ENCODE assay signal across 8 cellular contexts in the genomic region with DNA sequence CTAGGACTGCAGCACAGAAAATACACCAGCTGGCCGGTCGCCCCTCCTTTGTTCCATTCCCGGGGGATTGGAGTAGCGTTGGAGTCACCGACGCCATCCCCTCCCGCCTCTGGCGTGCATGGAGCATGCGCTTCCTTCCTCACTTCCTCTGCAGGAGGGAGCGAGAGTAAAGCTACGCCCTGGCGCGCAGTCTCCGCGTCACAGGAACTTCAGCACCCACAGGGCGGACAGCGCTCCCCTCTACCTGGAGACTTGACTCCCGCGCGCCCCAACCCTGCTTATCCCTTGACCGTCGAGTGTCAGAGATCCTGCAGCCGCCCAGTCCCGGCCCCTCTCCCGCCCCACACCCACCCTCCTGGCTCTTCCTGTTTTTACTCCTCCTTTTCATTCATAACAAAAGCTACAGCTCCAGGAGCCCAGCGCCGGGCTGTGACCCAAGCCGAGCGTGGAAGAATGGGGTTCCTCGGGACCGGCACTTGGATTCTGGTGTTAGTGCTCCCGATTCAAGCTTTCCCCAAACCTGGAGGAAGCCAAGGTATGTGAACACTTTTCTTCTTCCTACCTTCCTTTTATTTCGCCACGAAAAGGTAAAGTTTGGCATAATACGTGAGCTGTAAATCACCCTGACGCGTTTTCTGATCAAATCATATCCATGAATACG.
DNase-seq lines count a peak whose midpoint lies in the region; ATAC-seq lines count a peak whose summit lies in the region.

A gene (plus strand): TSS at position 201 of the 661 bp plus-strand sequence. CDS start 253 bp downstream, at position 454.

- peak; percentile 60 for ATAC-seq in GM18868 (IDR thresholded peaks at IDR 0.05; ENCODE audit: unreplicated experiment)
- no peak for ATAC-seq in HG03025 (IDR thresholded peaks at IDR 0.05; ENCODE audit: low FRiP score, unreplicated experiment)
- no peak for ATAC-seq in GM18861 (IDR thresholded peaks at IDR 0.05; ENCODE audit: unreplicated experiment)

- no peaks in the 10 kb centered on the region for H3K36me3 Mint-ChIP-seq in dendritic cell treated with granulocyte-macrophage colony-stimulating factor and Interleukin-4, amounts not matched to agents 40 ng/mL and 50 ng/mL, for 4 days (ENCODE audit: low read depth)

- peaks cover 14% of the 10 kb centered on the region for H3K4me1 Mint-ChIP-seq in dendritic cell treated with granulocyte-macrophage colony-stimulating factor and Interleukin-4, amounts not matched to agents 40 ng/mL and 50 ng/mL, for 4 days (ENCODE audit: low read depth)

- H3K27ac ChIP-seq in layer of hippocampus (ENCODE audit: low read depth, low read length): peak within 1 kb of the TSS; percentile 66

- H3K27me3 ChIP-seq in layer of hippocampus (ENCODE audit: control insufficient read depth, insufficient read depth, low read length): no peaks in the 10 kb centered on the region

- DNase-seq in NCI-H2171 (lab: John Stamatoyannopoulos, UW): peak; percentile 95
- DNase-seq in activated CD4-positive, alpha-beta T cell treated with anti-CD3 and anti-CD28 coated beads, Interleukin-2, amount 50 U/mL, for 4 hours: peak; percentile 45 to 46
- peak; percentile 40 to 53 for DNase-seq in stimulated activated CD4-positive, alpha-beta T cell treated with anti-CD3 and anti-CD28 coated beads, Interleukin-15, amount 100 ng/mL, for 48 hours (ENCODE audit: low read depth in 2 of 2)

- no peak within 1 kb of the TSS for H3K27ac Mint-ChIP-seq in dendritic cell treated with granulocyte-macrophage colony-stimulating factor and Interleukin-4, amounts not matched to agents 40 ng/mL and 50 ng/mL, for 4 days

- peaks cover 34% of the 10 kb centered on the region for H3K27me3 Mint-ChIP-seq in dendritic cell treated with granulocyte-macrophage colony-stimulating factor and Interleukin-4, amounts not matched to agents 40 ng/mL and 50 ng/mL, for 4 days

- H3K9me3 Mint-ChIP-seq in dendritic cell treated with granulocyte-macrophage colony-stimulating factor and Interleukin-4, amounts not matched to agents 40 ng/mL and 50 ng/mL, for 4 days: no peaks in the 10 kb centered on the region

- intact Hi-C loops in dendritic cell treated with granulocyte-macrophage colony-stimulating factor and Interleukin-4, amounts not matched to agents 40 ng/mL and 50 ng/mL, for 4 days (cut with micrococcal nuclease): no loop called here

- peak within 1 kb of the TSS; percentile 66 for H3K4me3 Mint-ChIP-seq in dendritic cell treated with granulocyte-macrophage colony-stimulating factor and Interleukin-4, amounts not matched to agents 40 ng/mL and 50 ng/mL, for 4 days
